ENCODE assay signal across 17 cellular contexts in the genomic region with DNA sequence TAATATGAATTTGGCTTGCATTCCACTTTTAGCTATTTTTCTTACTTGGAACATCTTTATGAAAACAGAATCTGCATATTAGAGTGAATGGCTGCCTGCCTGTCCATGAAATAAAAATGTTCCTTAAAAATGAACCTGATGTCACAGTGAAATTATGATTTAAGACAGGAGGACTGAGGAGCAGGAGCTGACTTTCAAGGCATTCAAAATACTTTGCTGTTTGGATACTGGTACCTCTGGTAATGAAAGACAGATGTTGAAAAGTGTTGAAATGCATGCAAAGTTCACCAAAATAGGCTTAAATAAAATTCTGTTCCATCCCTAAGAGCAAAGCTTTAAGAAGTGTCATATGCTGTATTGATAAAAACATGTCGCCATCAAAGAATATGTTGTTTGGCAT. TPM values are rescaled to one million over a fixed set of nuclear protein-coding genes. Genes with fewer than 3 reads are reported as not detected.
A peak's percentile ranks its signal among the peaks of the same experiment; 100 is the strongest.
DNase-seq lines count a peak whose midpoint lies in the region; ATAC-seq, FAIRE-seq and TF ChIP-seq lines count a peak whose summit lies in the region.
"Had no signal": no experiment of that assay in that cellular context is flagged by ENCODE, and none has a peak within 500 bp of the region (broad histone marks: within the 10 kb centered on the region; RNA-seq: fewer than 3 reads in every experiment).

No MANE protein-coding gene starts in this region.

- H3K4me2 ChIP-seq in A549 (no peak overlapping the region), neural progenitor cell (peak overlapping the region; percentile 90), neuronal stem cell (ENCODE audit: insufficient read depth, low read length, poor library complexity, severe bottlenecking) (no peak overlapping the region)

- no peak for FAIRE-seq in A549 (lab: Jason Lieb, UNC)
- FAIRE-seq: GM12891, H54 had no signal

- ATAC-seq in A549 (no peak), HG02678 (IDR thresholded peaks at IDR 0.05; ENCODE audit: unreplicated experiment) (no peak)
- ATAC-seq: activated CD8-positive, alpha-beta T cell treated with anti-CD3 and anti-CD28 coated beads, Interleukin-2, amount 10 ng/mL, durations not matched to agents 7 days and 5 days; activated naive CD8-positive, alpha-beta T cell treated with anti-CD3 and anti-CD28 coated beads, Interleukin-2, amount 50 U/mL, for 24 hours had no signal

- no peak for TF ChIP-seq POLR2A in A549 (IDR thresholded peaks at IDR 0.05; ENCODE audit: low read length)

- peaks cover 29% of the 10 kb centered on the region for H3K27me3 Mint-ChIP-seq in neural progenitor cell (ENCODE audit: insufficient read depth, low read depth)

- H3K14ac ChIP-seq in neuronal stem cell (ENCODE audit: low read length): no peak overlapping the region

- no peak overlapping the region for H4K8ac ChIP-seq in neuronal stem cell (ENCODE audit: low read depth, low read length)

- 97% methylated on average over 1 of the region's 1 CpG for WGBS in A549 (ENCODE audit: missing lambda C conversion rate)
- no CpG with 5 or more reads among the region's 1 CpG for WGBS in neuronal stem cell (ENCODE audit: extremely low coverage in 2 of 2, insufficient read length in 2 of 2, insufficient replicate concordance in 1 of 2), 2 donors

- H2BK12ac ChIP-seq in neuronal stem cell (ENCODE audit: low read length): no peak overlapping the region

- H3K4me1 ChIP-seq in A549 (0 out of 3 replicates have a peak, but pooled peaks cover 5% of the 10 kb centered on the region), neural progenitor cell (peaks cover 4% of the 10 kb centered on the region), neuronal stem cell (ENCODE audit: control insufficient read depth in 2 of 2, insufficient read depth in 1 of 2, low read depth in 1 of 2, low read length in 2 of 2) (peaks cover 2 to 5% of the 10 kb centered on the region in 2 donors)

- no peak overlapping the region for H2BK15ac ChIP-seq in neuronal stem cell (ENCODE audit: low read length)

- H3K18ac ChIP-seq in neuronal stem cell (ENCODE audit: low read length): no peak overlapping the region

- no peak overlapping the region for H2BK120ac ChIP-seq in neuronal stem cell (ENCODE audit: low read depth, low read length)

- peaks cover 7% of the 10 kb centered on the region for H4K20me1 ChIP-seq in neural progenitor cell (ENCODE audit: low read depth)

- no peak overlapping the region for H3K27ac Mint-ChIP-seq in neural progenitor cell
- H3K27ac Mint-ChIP-seq: activated CD8-positive, alpha-beta T cell treated with anti-CD3 and anti-CD28 coated beads, Interleukin-2, amount 10 ng/mL, durations not matched to agents 7 days and 5 days had no signal

- no peak for DNase-seq in A549 (ENCODE audit: low read depth in 1 of 2, low spot score in 1 of 2)
- peak; percentile 13 for DNase-seq in RPMI7951 (ENCODE audit: low read depth)
- DNase-seq in fibroblast of mammary gland (ENCODE audit: low read depth): peak; percentile 76
- no peak for DNase-seq in neural progenitor cell (ENCODE audit: low spot score)
- DNase-seq in activated CD4-positive, alpha-beta T cell treated with anti-CD3 and anti-CD28 coated beads for 4 hours: no peak
- no peak for DNase-seq in GOT3 (lab: John Stamatoyannopoulos, UW)
- DNase-seq in neuronal stem cell (ENCODE audit: low spot score): no peak
- DNase-seq: activated CD8-positive, alpha-beta T cell treated with anti-CD3 and anti-CD28 coated beads, Interleukin-2, amount 10 ng/mL, durations not matched to agents 7 days and 5 days; activated naive CD8-positive, alpha-beta T cell treated with anti-CD3 and anti-CD28 coated beads, Interleukin-2, amount 50 U/mL, for 24 hours; cerebellar nuclear complex; NCI-H1417 treated with DMSO at 0.1 percent for 48 hours; NCI-H82; stimulated activated CD4-positive, alpha-beta T cell treated with anti-CD3 and anti-CD28 coated beads, Interleukin-15, amount 100 ng/mL, for 24 hours; stimulated activated naive CD4-positive, alpha-beta T cell treated with Interleukin-2 at 50 U/mL for 16 hours had no signal

- TF ChIP-seq EP300 in A549 (IDR thresholded peaks at IDR 0.05): no peak

- H3K4ac ChIP-seq in neuronal stem cell (ENCODE audit: low read length): no peak overlapping the region

- peak overlapping the region; percentile 98 for H3K4me3 Mint-ChIP-seq in neural progenitor cell

- H3K36me3 ChIP-seq in neural progenitor cell (no peaks in the 10 kb centered on the region), neuronal stem cell (replicated peaks in 1 of 2; ENCODE audit: control insufficient read depth in 2 of 2, insufficient read depth in 2 of 2, low read length in 2 of 2) (peaks cover 9 to 39% of the 10 kb centered on the region in 2 donors)

- peaks cover 26% of the 10 kb centered on the region for H3F3A ChIP-seq in neural progenitor cell (ENCODE audit: low read depth)

- H3K9me3 Mint-ChIP-seq in neural progenitor cell: no peaks in the 10 kb centered on the region
- H3K9me3 Mint-ChIP-seq: activated naive CD8-positive, alpha-beta T cell treated with anti-CD3 and anti-CD28 coated beads, Interleukin-2, amount 50 U/mL, for 24 hours had no signal

- POLR2A ChIA-PET in A549 (lab: Yijun Ruan, JAX): no interaction called here

- no peak overlapping the region for H2BK5ac ChIP-seq in neuronal stem cell (ENCODE audit: low read length)

- H3K4me1 Mint-ChIP-seq in neural progenitor cell: peaks cover 22% of the 10 kb centered on the region

- TF ChIP-seq CTCF in A549 (IDR thresholded peaks at IDR 0.05) (no peak), fibroblast of mammary gland (conservative IDR thresholded peaks at IDR 0.05; ENCODE audit: control insufficient read depth, insufficient read depth, low read depth, low read length) (no peak), neural progenitor cell (IDR thresholded peaks at IDR 0.05) (no peak)

- H2AK5ac ChIP-seq in neuronal stem cell (ENCODE audit: low read depth, low read length): no peak overlapping the region

- no peak overlapping the region for H3K23ac ChIP-seq in neuronal stem cell (ENCODE audit: low read depth, low read length, poor library complexity)

- H3K9ac ChIP-seq in neural progenitor cell (no peak overlapping the region), neuronal stem cell (ENCODE audit: low read depth, low read length, poor library complexity) (no peak overlapping the region)

- H3K9me3 ChIP-seq in A549 (no peaks in the 10 kb centered on the region), neural progenitor cell (ENCODE audit: low read depth) (no peaks in the 10 kb centered on the region), neuronal stem cell (replicated peaks in 1 of 2; ENCODE audit: control insufficient read depth in 2 of 2, insufficient read depth in 1 of 2, low read depth in 1 of 2, low read length in 2 of 2) (peaks cover 0 to 5% of the 10 kb centered on the region in 2 donors)

- H2AFZ ChIP-seq in neural progenitor cell (replicated peaks): no peak overlapping the region
- H2AFZ ChIP-seq in neuronal stem cell (ENCODE audit: low read length): no peak overlapping the region

- CTCF ChIA-PET in A549 (lab: Yijun Ruan, JAX): no interaction called here

- H3K27ac ChIP-seq in A549 (no peak overlapping the region), neural progenitor cell (no peak overlapping the region), neuronal stem cell (replicated peaks; ENCODE audit: low read length) (no peak overlapping the region)

- TF ChIP-seq RAD21 in A549 (conservative IDR thresholded peaks at IDR 0.05 in 1 of 2, IDR thresholded peaks at IDR 0.05 in 1 of 2): no peak

- H3K36me3 Mint-ChIP-seq in neural progenitor cell: peaks cover 8% of the 10 kb centered on the region

- H3K79me1 ChIP-seq in neuronal stem cell (ENCODE audit: low read depth, low read length): peaks cover 5% of the 10 kb centered on the region

- H3K4me3 ChIP-seq in A549 (no peak overlapping the region), fibroblast of mammary gland (ENCODE audit: control insufficient read depth, low read depth, low read length) (no peak overlapping the region), neural progenitor cell (peak overlapping the region; percentile 76), neuronal stem cell (ENCODE audit: low read length in 2 of 2) (peak overlapping the region in 1 of 2 donors; percentile 94)

- H3K79me2 ChIP-seq in neural progenitor cell (ENCODE audit: low read depth): peaks cover 11% of the 10 kb centered on the region

- H4K91ac ChIP-seq in neuronal stem cell (ENCODE audit: low read depth, low read length, poor library complexity): no peak overlapping the region

- H3K27me3 ChIP-seq in neural progenitor cell (peaks cover 53% of the 10 kb centered on the region), neuronal stem cell (ENCODE audit: control insufficient read depth in 3 of 3, insufficient read depth in 3 of 3, low read depth in 1 of 3, low read length in 3 of 3) (peaks cover 0 to 13% (median 0%) of the 10 kb centered on the region in 3 experiments)

TF ChIP-seq in A549, 52 proteins besides CTCF, POLR2A, EP300 and RAD21:
- TF ChIP-seq HOXA7 (CRISPR knock-in tag; IDR thresholded peaks at IDR 0.05) (no peak), RNF2 (IDR thresholded peaks at IDR 0.05; ENCODE audit: borderline replicate concordance, low read depth) (peak; percentile 55; the same call in 1 of the 2 replicates), CBX8 (IDR thresholded peaks at IDR 0.05) (no peak; the same call in 1 of the 2 replicates), HOXB13 (CRISPR knock-in tag; IDR thresholded peaks at IDR 0.05; ENCODE audit: low read depth) (no peak), SMC3 (IDR thresholded peaks at IDR 0.05) (no peak)

RNA-seq across cellular contexts. Expression of gene ARHGEF7, which starts 1.7 kb away (rescaled TPM):
- polyA plus RNA-seq in A549 (2011; rRNA removed): 23.1 and 23.9 TPM in 2 replicates
- polyA plus RNA-seq in A549 (2012; cell fraction: cytosol; rRNA removed): 10.1 and 12.0 TPM in 2 replicates
- polyA plus RNA-seq in A549 (2012; cell fraction: nucleus; rRNA removed): 26.3 and 37.9 TPM in 2 replicates
- 21.1 to 23.2 TPM (median 21.4 TPM) in 3 replicates for polyA plus RNA-seq in A549 (2017; fragmentation: RNase III; extraction: RNeasy Plus Mini Kit Qiagen cat#74134 plus additional on column Dnase treatment)
- polyA minus RNA-seq in A549 (2011; rRNA and poly(A)+ RNA removed): 30.8 and 31.0 TPM in 2 replicates
- total RNA-seq in RPMI7951 (2014; rRNA removed; shearing (Covaris generic)): 12.1 and 16.0 TPM in 2 replicates
- total RNA-seq in neural progenitor cell (ENCODE audit: low replicate concordance): 58.9 and 64.6 TPM in 2 replicates
- 43.9 TPM for polyA plus RNA-seq in neuronal stem cell (2013, experiment 1 of 2)
- 44.8 TPM for polyA plus RNA-seq in neuronal stem cell (2013, experiment 2 of 2)

Comparison
In these comparisons a context has a peak if more than half of its experiments do, and no peak if none do; other contexts are left out.
1. DNase-seq: peak in RPMI7951 (single experiment) and fibroblast of mammary gland (single experiment); none in A549 (0 of 2), neural progenitor cell (single experiment), activated CD4-positive, alpha-beta T cell treated with anti-CD3 and anti-CD28 coated beads for 4 hours (0 of 2), GOT3 (single experiment) and neuronal stem cell (single experiment).